Comparison of ENCODE assay signal across 8 cellular contexts in genomic region chr19:35740108-35740422, GRCh38. TPM values are rescaled to one million over a fixed set of nuclear protein-coding genes. Genes with fewer than 3 reads are reported as not detected.
DNase-seq lines count a peak whose midpoint lies in the region; ATAC-seq, FAIRE-seq and TF ChIP-seq lines count a peak whose summit lies in the region.

No MANE protein-coding gene starts in this region.

- no peaks in the 10 kb centered on the region for H3K27me3 ChIP-seq in DND-41 (ENCODE audit: insufficient read depth, low read length, poor library complexity)

- WGBS in lower leg skin, 2 donors, result 4 to 9% methylated on average over 10 to 14 of the region's 16 CpGs
- WGBS in urinary bladder, result 3% methylated on average over 16 of the region's 16 CpGs

- H3K27me3 Mint-ChIP-seq in activated naive CD8-positive, alpha-beta T cell, result no peaks in the 10 kb centered on the region

- H3K9me3 Mint-ChIP-seq in activated naive CD8-positive, alpha-beta T cell (ENCODE audit: low read depth), result no peaks in the 10 kb centered on the region

- H3K27ac ChIP-seq in DND-41 (ENCODE audit: low read length) (peak overlapping the region; percentile 64), urinary bladder (ENCODE audit: low read depth) (peak overlapping the region; percentile 70)

- H3K4me3 ChIP-seq in DND-41 (ENCODE audit: low read depth in 1 of 2, low read length in 2 of 2) (peak overlapping the region; percentile 77 to 88; a peak in 3 of 4 replicates), lower leg skin (ENCODE audit: low read depth, poor library complexity, severe bottlenecking) (peak overlapping the region; percentile 28), urinary bladder (ENCODE audit: low read depth, low read length) (peak overlapping the region; percentile 45)

- peak; percentile 41 for ATAC-seq in DND-41 (ENCODE audit: insufficient read depth, low read depth)
- peak; percentile 8 for ATAC-seq in HG02623 (IDR thresholded peaks at IDR 0.05; ENCODE audit: unreplicated experiment)
- no peak for ATAC-seq in GM19455 (IDR thresholded peaks at IDR 0.05; ENCODE audit: unreplicated experiment)

- peaks cover 11% of the 10 kb centered on the region; the same call in 1 of the 2 replicates for H3K79me2 ChIP-seq in DND-41 (ENCODE audit: insufficient read depth, low read length)

- H3K36me3 ChIP-seq in DND-41 (ENCODE audit: insufficient read depth, low read length), result peaks cover 51% of the 10 kb centered on the region
- peaks cover 5% of the 10 kb centered on the region for H3K36me3 ChIP-seq in urinary bladder (ENCODE audit: insufficient read depth)

- peak; percentile 15 for TF ChIP-seq CTCF in DND-41 (IDR thresholded peaks at IDR 0.05; ENCODE audit: borderline replicate concordance, extremely low read depth, low read length, poor library complexity, severe bottlenecking)
- TF ChIP-seq CTCF in lower leg skin (IDR thresholded peaks at IDR 0.05), result no peak

- peak overlapping the region; percentile 99 for H3K4me2 ChIP-seq in DND-41 (ENCODE audit: insufficient read depth, low read length)

- no peak for DNase-seq in DND-41
- DNase-seq in lower leg skin (ENCODE audit: low spot score in 2 of 2), result no peak
- DNase-seq in H54 (ENCODE audit: insufficient read length, low spot score), result no peak
- DNase-seq in COLO668 (lab: John Stamatoyannopoulos, UW; ENCODE audit: unreplicated experiment), result no peak

- intact Hi-C loops in lower leg skin (cut with DNase I; ENCODE audit: low total_unique reads), result no loop called here

- H3K4me1 ChIP-seq in DND-41 (ENCODE audit: insufficient read depth, low read length), result peaks cover 49% of the 10 kb centered on the region
- no peaks in the 10 kb centered on the region for H3K4me1 ChIP-seq in urinary bladder (ENCODE audit: insufficient read depth)

- 0 out of 2 replicates have a peak, but pooled peaks cover 6% of the 10 kb centered on the region for H4K20me1 ChIP-seq in DND-41 (ENCODE audit: insufficient read depth, low read length)

- peak overlapping the region; percentile 93 for H3K27ac Mint-ChIP-seq in activated naive CD8-positive, alpha-beta T cell

- H2AFZ ChIP-seq in DND-41 (ENCODE audit: low read depth, low read length), result peak overlapping the region; percentile 93

- peaks cover 5% of the 10 kb centered on the region for H3K36me3 Mint-ChIP-seq in activated naive CD8-positive, alpha-beta T cell

- peaks cover 44% of the 10 kb centered on the region for H3K4me1 Mint-ChIP-seq in activated naive CD8-positive, alpha-beta T cell (ENCODE audit: low read depth)

- H3K9ac ChIP-seq in DND-41 (ENCODE audit: low read depth, low read length), result peak overlapping the region; percentile 68

- H3K9me3 ChIP-seq in DND-41 (ENCODE audit: insufficient read depth, low read length, severe bottlenecking), result no peaks in the 10 kb centered on the region

- TF ChIP-seq POLR2A in lower leg skin (IDR thresholded peaks at IDR 0.05), result no peak
- no peak for TF ChIP-seq POLR2A in H54 (IDR thresholded peaks at IDR 0.05; ENCODE audit: low read depth, low read length)

- FAIRE-seq in H54 (lab: Jason Lieb, UNC), result no peak

- H3K4me3 Mint-ChIP-seq in activated naive CD8-positive, alpha-beta T cell, result peak overlapping the region; percentile 94

RNA-seq across cellular contexts. Expression of gene IGFLR1, which starts 2.2 kb away (rescaled TPM):
- total RNA-seq in lower leg skin (10 to 100 TPM in 1 of 4 donors, 1 to 10 TPM in 3; 1.4 to 11.3 (median 5.1) TPM), urinary bladder (0.53 TPM)
- 21.2 TPM for polyA plus RNA-seq in urinary bladder

RNA-seq across cellular contexts. Expression of gene U2AF1L4, which starts 5.2 kb away (rescaled TPM):
- total RNA-seq in lower leg skin (10 to 100 TPM; 12.6 to 20.0 (median 18.5) TPM), urinary bladder (9.6 TPM)
- polyA plus RNA-seq in urinary bladder, result 25.3 TPM

RNA-seq across cellular contexts. Expression of gene PSENEN, which starts 5.4 kb away (rescaled TPM):
- total RNA-seq in lower leg skin (10 to 100 TPM; 13.7 to 47.4 (median 30.8) TPM), urinary bladder (13.7 TPM)
- 49.2 TPM for polyA plus RNA-seq in urinary bladder

RNA-seq across cellular contexts. Expression of gene LIN37, which starts 8.3 kb away (rescaled TPM):
- total RNA-seq in lower leg skin (10 to 100 TPM in 2 of 4 donors, 1 to 10 TPM in 2; 4.7 to 15.0 (median 10.3) TPM), urinary bladder (5.4 TPM)
- polyA plus RNA-seq in urinary bladder, result 18.8 TPM

RNA-seq across cellular contexts. Expression of gene HSPB6, which starts 16.8 kb away (rescaled TPM):
- total RNA-seq in lower leg skin (1 to 10 TPM; 2.5 to 9.4 (median 3.9) TPM), urinary bladder (25.4 TPM)
- polyA plus RNA-seq in urinary bladder, result 657 TPM

Comparison
In these comparisons a context has a peak if more than half of its experiments do, and no peak if none do; other contexts are left out.
1. H3K4me3 ChIP-seq: peak in every context shown above with its lines; median percentile 82 in DND-41; 45 in urinary bladder; 28 in lower leg skin.